Comparison of ENCODE assay signal across 16 cellular contexts in genomic region chr13:111275995-111276618, GRCh38. TPM values are rescaled to one million over a fixed set of nuclear protein-coding genes. Genes with fewer than 3 reads are reported as not detected.
DNase-seq lines count a peak whose midpoint lies in the region; ATAC-seq lines count a peak whose summit lies in the region.
"Had no signal": no experiment of that assay in that cellular context is flagged by ENCODE, and none has a peak within 500 bp of the region (broad histone marks: within the 10 kb centered on the region; RNA-seq: fewer than 3 reads in every experiment).

No MANE protein-coding gene starts in this region.

- H3K4me3 ChIP-seq in mesenchymal stem cell (ENCODE audit: insufficient read depth in 1 of 2, low read depth in 1 of 2, low read length in 2 of 2) = no peak overlapping the region
- H3K4me3 ChIP-seq: BLaER1 treated with 17β-estradiol and CSF1 and Interleukin-3, amounts not matched to agents 10 nM and 100 nM; HAP-1 had no signal

- no peak overlapping the region for H2AK5ac ChIP-seq in mesenchymal stem cell (ENCODE audit: low read length, severe bottlenecking)

- POLR2A ChIA-PET in activated CD4-positive, alpha-beta T cell treated with anti-CD3 and anti-CD28 coated beads for 36 hours (lab: Charles Lee) = no interaction called here

- WGBS in mesenchymal stem cell = over 99% methylated on average over 5 of the region's 5 CpGs

- no peak overlapping the region for H3K9ac ChIP-seq in mesenchymal stem cell (ENCODE audit: low read length)
- H3K9ac ChIP-seq: BLaER1 treated with 17β-estradiol and CSF1 and Interleukin-3, amounts not matched to agents 10 nM and 100 nM had no signal

- intact Hi-C loops in activated CD4-positive, alpha-beta T cell treated with anti-CD3 and anti-CD28 coated beads for 36 hours (cut with DNase I, micrococcal nuclease) = no loop called here

- peak overlapping the region; percentile 64 for H3K27ac Mint-ChIP-seq in activated CD4-positive, alpha-beta T cell treated with anti-CD3 and anti-CD28 coated beads for 36 hours
- H3K27ac Mint-ChIP-seq in stimulated activated naive CD8-positive, alpha-beta T cell treated with anti-CD3 and anti-CD28 coated beads, Interleukin-15, amount 100 ng/mL, for 72 hours = no peak overlapping the region

- CTCF ChIA-PET in activated CD4-positive, alpha-beta T cell treated with anti-CD3 and anti-CD28 coated beads for 36 hours (lab: Charles Lee) = interaction anchor here (0.7 to 1.8 kb wide), 2 partner anchors 208 to 327 kb away, joined by 3 to 6 read pairs; no protein-coding TSS in a partner anchor

- no peaks in the 10 kb centered on the region for H3K27me3 ChIP-seq in mesenchymal stem cell (ENCODE audit: control insufficient read depth in 1 of 2, insufficient read depth in 1 of 2, low read length in 2 of 2)
- H3K27me3 ChIP-seq: BLaER1 treated with 17β-estradiol and CSF1 and Interleukin-3, amounts not matched to agents 10 nM and 100 nM had no signal

- peaks cover 38% of the 10 kb centered on the region for H3K79me1 ChIP-seq in mesenchymal stem cell (replicated peaks; ENCODE audit: low read length, poor library complexity, severe bottlenecking)

- no peak overlapping the region for H3K4ac ChIP-seq in mesenchymal stem cell (ENCODE audit: low read depth in 1 of 2, low read length in 2 of 2)

- H3K9me3 ChIP-seq in mesenchymal stem cell (ENCODE audit: control insufficient read depth, low read length) = no peaks in the 10 kb centered on the region
- H3K9me3 ChIP-seq: BLaER1 treated with 17β-estradiol and CSF1 and Interleukin-3, amounts not matched to agents 10 nM and 100 nM; HAP-1 had no signal

- no peak overlapping the region for H4K91ac ChIP-seq in mesenchymal stem cell (ENCODE audit: low read length)

- peaks cover 49% of the 10 kb centered on the region for H3K36me3 Mint-ChIP-seq in activated CD4-positive, alpha-beta T cell treated with anti-CD3 and anti-CD28 coated beads for 36 hours (ENCODE audit: low read depth)

- H2BK120ac ChIP-seq in mesenchymal stem cell (ENCODE audit: low read depth, low read length) = no peak overlapping the region

- H4K8ac ChIP-seq in mesenchymal stem cell (ENCODE audit: low read length) = no peak overlapping the region

- H2AFZ ChIP-seq in mesenchymal stem cell (ENCODE audit: low read depth, low read length) = no peak overlapping the region

- H3K9me3 Mint-ChIP-seq in activated CD4-positive, alpha-beta T cell treated with anti-CD3 and anti-CD28 coated beads for 36 hours (ENCODE audit: low read depth) = no peaks in the 10 kb centered on the region
- no peaks in the 10 kb centered on the region for H3K9me3 Mint-ChIP-seq in stimulated activated naive CD8-positive, alpha-beta T cell treated with anti-CD3 and anti-CD28 coated beads, Interleukin-15, amount 100 ng/mL, for 72 hours

- H3K4me1 ChIP-seq in mesenchymal stem cell (ENCODE audit: control insufficient read depth, insufficient read depth, low read depth, low read length) = peaks cover 10% of the 10 kb centered on the region

- H3K36me3 ChIP-seq in mesenchymal stem cell (ENCODE audit: control insufficient read depth in 1 of 2, insufficient read depth in 2 of 2, low read depth in 1 of 2, low read length in 2 of 2) = peaks cover 50 to 91% of the 10 kb centered on the region in 2 experiments

- H3K4me1 Mint-ChIP-seq in activated CD4-positive, alpha-beta T cell treated with anti-CD3 and anti-CD28 coated beads for 36 hours = peaks cover 19% of the 10 kb centered on the region
- peaks cover 17% of the 10 kb centered on the region for H3K4me1 Mint-ChIP-seq in stimulated activated naive CD8-positive, alpha-beta T cell treated with anti-CD3 and anti-CD28 coated beads, Interleukin-15, amount 100 ng/mL, for 72 hours

- no peak overlapping the region for H3K4me3 Mint-ChIP-seq in activated CD4-positive, alpha-beta T cell treated with anti-CD3 and anti-CD28 coated beads for 36 hours
- no peak overlapping the region for H3K4me3 Mint-ChIP-seq in stimulated activated naive CD8-positive, alpha-beta T cell treated with anti-CD3 and anti-CD28 coated beads, Interleukin-15, amount 100 ng/mL, for 72 hours

- no peak overlapping the region for H2BK15ac ChIP-seq in mesenchymal stem cell (ENCODE audit: low read depth, poor library complexity, severe bottlenecking)

- ATAC-seq in activated CD4-positive, alpha-beta T cell treated with anti-CD3 and anti-CD28 coated beads for 36 hours = peak; percentile 63
- ATAC-seq in stimulated activated naive CD8-positive, alpha-beta T cell treated with anti-CD3 and anti-CD28 coated beads, Interleukin-15, Interleukin-2, amounts not matched to agents 100 U/mL and 50 U/mL, for 24 hours = peak; percentile 57
- no peak for ATAC-seq in stimulated activated naive CD8-positive, alpha-beta T cell treated with anti-CD3 and anti-CD28 coated beads, Interleukin-15, amount 100 ng/mL, for 72 hours
- no peak for ATAC-seq in GM21737 (IDR thresholded peaks at IDR 0.05; ENCODE audit: unreplicated experiment)
- ATAC-seq in GM21619 (IDR thresholded peaks at IDR 0.05; ENCODE audit: unreplicated experiment) = no peak
- ATAC-seq: HepG2 had no signal

- H3K14ac ChIP-seq in mesenchymal stem cell (ENCODE audit: low read length in 2 of 2) = no peak overlapping the region

- H3K27me3 Mint-ChIP-seq in activated CD4-positive, alpha-beta T cell treated with anti-CD3 and anti-CD28 coated beads for 36 hours = no peaks in the 10 kb centered on the region
- H3K27me3 Mint-ChIP-seq in stimulated activated naive CD8-positive, alpha-beta T cell treated with anti-CD3 and anti-CD28 coated beads, Interleukin-15, amount 100 ng/mL, for 72 hours = no peaks in the 10 kb centered on the region

- H2BK5ac ChIP-seq in mesenchymal stem cell (ENCODE audit: low read depth, low read length, poor library complexity, severe bottlenecking) = no peak overlapping the region

- H3K23ac ChIP-seq in mesenchymal stem cell (ENCODE audit: low read length in 2 of 2) = no peak overlapping the region

- no peak overlapping the region for H3K18ac ChIP-seq in mesenchymal stem cell (ENCODE audit: low read depth in 1 of 2, low read length in 2 of 2)

- H3K4me2 ChIP-seq in mesenchymal stem cell (ENCODE audit: low read length, poor library complexity, severe bottlenecking) = no peak overlapping the region
- H3K4me2 ChIP-seq: BLaER1 treated with 17β-estradiol and CSF1 and Interleukin-3, amounts not matched to agents 10 nM and 100 nM had no signal

- no peak for DNase-seq in activated CD4-positive, alpha-beta T cell treated with anti-CD3 and anti-CD28 coated beads for 36 hours
- DNase-seq in activated CD4-positive, alpha-beta T cell treated with anti-CD3 and anti-CD28 coated beads, Interleukin-2, amount 50 U/mL, for 48 hours = no peak
- no peak for DNase-seq in stimulated activated naive CD8-positive, alpha-beta T cell treated with anti-CD3 and anti-CD28 coated beads, Interleukin-15, Interleukin-2, amounts not matched to agents 100 U/mL and 50 U/mL, for 24 hours
- DNase-seq in stimulated activated naive CD8-positive, alpha-beta T cell treated with anti-CD3 and anti-CD28 coated beads, Interleukin-15, amount 100 ng/mL, for 72 hours = no peak
- DNase-seq in mesenchymal stem cell = no peak
- DNase-seq in HPDE6-E6E7 (ENCODE audit: extremely low spot score) = no peak
- DNase-seq: Karpas-422, NCI-H187 treated with DMSO at 0.1 percent for 48 hours, NCI-H446, NCI-H748 treated with DMSO at 0.1 percent for 48 hours had no signal

- no peak overlapping the region for H2BK12ac ChIP-seq in mesenchymal stem cell (ENCODE audit: low read length in 2 of 2)

- H3K27ac ChIP-seq in mesenchymal stem cell (ENCODE audit: low read length, poor library complexity, severe bottlenecking) = peak overlapping the region; percentile 11
- H3K27ac ChIP-seq: 22Rv1; BLaER1 treated with 17β-estradiol and CSF1 and Interleukin-3, amounts not matched to agents 10 nM and 100 nM had no signal

RNA-seq across cellular contexts. Expression of gene TEX29, which starts 44.3 kb away (rescaled TPM):
- under 1 TPM; 0.30 to 0.46 TPM for total RNA-seq in activated CD4-positive, alpha-beta T cell treated with anti-CD3 and anti-CD28 coated beads for 36 hours
- 0.41 TPM for polyA plus RNA-seq in mesenchymal stem cell (2013, experiment 1 of 2)
- polyA plus RNA-seq in mesenchymal stem cell (2013, experiment 2 of 2) = 0.44 TPM

Comparison
In these comparisons a context has a peak if more than half of its experiments do, and no peak if none do; other contexts are left out.
1. ATAC-seq: peak in activated CD4-positive, alpha-beta T cell treated with anti-CD3 and anti-CD28 coated beads for 36 hours (single experiment) and stimulated activated naive CD8-positive, alpha-beta T cell treated with anti-CD3 and anti-CD28 coated beads, Interleukin-15, Interleukin-2, amounts not matched to agents 100 U/mL and 50 U/mL, for 24 hours (single experiment); none in stimulated activated naive CD8-positive, alpha-beta T cell treated with anti-CD3 and anti-CD28 coated beads, Interleukin-15, amount 100 ng/mL, for 72 hours (single experiment), GM21737 (single experiment) and GM21619 (single experiment).